8 cellular contexts compared by ENCODE assay signal in the genomic region with DNA sequence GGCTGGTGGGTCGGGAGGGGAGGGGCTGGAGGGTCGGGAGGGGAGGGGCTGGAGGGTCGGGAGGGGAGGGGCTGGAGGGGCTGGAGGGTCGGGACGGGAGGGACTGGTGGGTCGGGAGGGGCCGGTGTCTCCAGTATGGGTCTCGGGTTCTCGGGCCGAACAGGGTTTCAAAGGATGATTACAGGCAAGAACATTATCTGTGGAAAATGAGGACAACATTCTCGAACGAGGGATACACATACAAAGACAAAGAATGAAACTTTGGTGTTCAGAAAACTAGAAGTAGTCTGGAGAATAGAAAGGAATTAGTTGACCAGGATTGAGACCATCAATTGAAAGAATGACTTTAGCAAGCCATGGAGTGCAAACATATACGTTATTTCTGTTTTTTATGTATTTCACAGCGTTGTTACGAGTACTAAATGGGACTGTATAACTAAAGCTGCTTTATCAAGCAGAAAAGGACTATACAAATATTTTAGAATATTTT. TPM values are rescaled to one million over a fixed set of nuclear protein-coding genes. Genes with fewer than 3 reads are reported as not detected.
DNase-seq lines count a peak whose midpoint lies in the region; ATAC-seq and TF ChIP-seq lines count a peak whose summit lies in the region.

No MANE protein-coding gene starts in this region.

- H3K27me3 Mint-ChIP-seq in natural killer cell (ENCODE audit: low read depth in 2 of 2), result no peaks in the 10 kb centered on the region

- POLR2A ChIA-PET in AG04450 (lab: Yijun Ruan, JAX), result interaction anchor here (0.6 to 0.8 kb wide), 2 partner anchors 63 to 77 kb away, joined by 3 read pairs; a partner anchor contains a TSS

- CTCF ChIA-PET in AG04450 (lab: Charles Lee), result no interaction called here

- no peak for TF ChIP-seq CTCF in AG04450 (IDR thresholded peaks at IDR 0.05; ENCODE audit: low read depth, low read length)
- TF ChIP-seq CTCF in colonic mucosa (IDR thresholded peaks at IDR 0.05), result no peak
- TF ChIP-seq CTCF in natural killer cell (IDR thresholded peaks at IDR 0.05), result no peak

- H3K36me3 Mint-ChIP-seq in natural killer cell, result no peaks in the 10 kb centered on the region

- peak overlapping the region in 1 of 2 donors; percentile 5 for H3K9ac ChIP-seq in colonic mucosa (ENCODE audit: low read depth in 2 of 2, low read length in 2 of 2)

- H3K4me3 ChIP-seq in AG04450 (ENCODE audit: low read depth, low read length) (peak overlapping the region; percentile 90), colonic mucosa (peak overlapping the region; percentile 75)

- H3K4me1 ChIP-seq in colonic mucosa, result peaks cover 7% of the 10 kb centered on the region

- H3K4me3 Mint-ChIP-seq in natural killer cell, result peak overlapping the region; percentile 97

- ATAC-seq in natural killer cell, result no peak
- ATAC-seq in GM19351 (IDR thresholded peaks at IDR 0.05; ENCODE audit: unreplicated experiment), result no peak
- no peak for ATAC-seq in GM21515 (IDR thresholded peaks at IDR 0.05; ENCODE audit: unreplicated experiment)
- ATAC-seq in HG02840 (IDR thresholded peaks at IDR 0.05; ENCODE audit: low FRiP score, unreplicated experiment), result no peak

- peak overlapping the region; percentile 96 for H3K27ac Mint-ChIP-seq in natural killer cell

- H3K27me3 ChIP-seq in AG04450 (ENCODE audit: control insufficient read depth, insufficient read depth, low read length) (no peaks in the 10 kb centered on the region), colonic mucosa (no peaks in the 10 kb centered on the region)

- H3K27ac ChIP-seq in AG04450 (ENCODE audit: low read depth, low read length), result no peak overlapping the region
- H3K27ac ChIP-seq in KOPT-K1 (ENCODE audit: low read depth, low read length, poor library complexity, severe bottlenecking), result peak overlapping the region; percentile 86
- H3K27ac ChIP-seq in colonic mucosa, result peak overlapping the region; percentile 97

- H3K9me3 ChIP-seq in AG04450 (ENCODE audit: control insufficient read depth, insufficient read depth, low read length) (no peaks in the 10 kb centered on the region), KOPT-K1 (ENCODE audit: insufficient read depth, low read length, poor library complexity, severe bottlenecking) (no peaks in the 10 kb centered on the region), colonic mucosa (no peaks in the 10 kb centered on the region)

- peaks cover 16 to 21% of the 10 kb centered on the region in 2 donors for H3K4me1 Mint-ChIP-seq in natural killer cell

- DNase-seq in AG04450 (ENCODE audit: low read depth, low spot score), result no peak
- DNase-seq in colonic mucosa, result no peak
- DNase-seq in natural killer cell, result no peak
- no peak for DNase-seq in HuH-7.5 (ENCODE audit: low spot score)

- H3K36me3 ChIP-seq in KOPT-K1 (ENCODE audit: insufficient read depth, low read length) (peaks cover 10% of the 10 kb centered on the region), colonic mucosa (no peaks in the 10 kb centered on the region)

- H3K9me3 Mint-ChIP-seq in natural killer cell, result no peaks in the 10 kb centered on the region

- intact Hi-C loops in colonic mucosa (cut with DNase I) (no loop called here), natural killer cell (cut with micrococcal nuclease) (loop anchor here (1.0 kb wide), 2 partner anchors 25 to 63 kb away; a partner anchor contains a TSS)

RNA-seq across cellular contexts. Expression of a gene that starts 0.4 kb away (rescaled TPM):
- polyA plus RNA-seq in AG04450 (2011; rRNA removed), result 27.7 and 28.8 TPM in 2 replicates
- 12.6 and 13.7 TPM in 2 replicates for polyA minus RNA-seq in AG04450 (2011; rRNA and poly(A)+ RNA removed)
- total RNA-seq in colonic mucosa, result 10 to 100 TPM; 24.2 to 31.9 TPM
- 10 to 100 TPM; 18.4 to 20.5 (median 20.4) TPM for total RNA-seq in natural killer cell

RNA-seq across cellular contexts. Expression of a gene that starts 25.1 kb away (rescaled TPM):
- 63.8 and 96.9 TPM in 2 replicates for polyA plus RNA-seq in AG04450 (2011; rRNA removed)
- polyA minus RNA-seq in AG04450 (2011; rRNA and poly(A)+ RNA removed), result 50.8 and 104 TPM in 2 replicates
- 100 to 1,000 TPM in 1 of 2 donors, 10 to 100 TPM in 1; 91.2 to 132 TPM for total RNA-seq in colonic mucosa
- 10 to 100 TPM; 38.3 to 58.6 (median 43.0) TPM for total RNA-seq in natural killer cell
